10 cellular contexts compared by ENCODE assay signal in the genomic region with DNA sequence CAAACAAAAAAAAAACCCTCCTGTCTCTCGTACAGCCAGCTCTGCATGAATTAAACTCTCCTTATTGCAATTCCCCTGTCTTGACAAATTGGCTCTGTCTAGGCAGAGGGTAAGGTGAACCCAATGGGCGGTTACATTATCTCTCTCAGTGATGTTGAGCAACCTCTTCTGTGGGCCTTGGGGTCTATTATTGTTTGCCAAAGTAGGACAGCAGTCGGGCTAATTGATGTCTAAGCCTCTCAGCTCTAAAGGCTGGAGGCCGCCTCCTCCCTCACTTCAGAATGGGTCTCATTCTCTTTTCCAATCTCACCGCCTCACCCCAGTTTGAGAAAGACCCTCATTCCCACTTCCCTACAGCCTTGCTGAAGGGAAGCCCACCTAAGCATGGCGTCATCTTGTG. TPM values are rescaled to one million over a fixed set of nuclear protein-coding genes. Genes with fewer than 3 reads are reported as not detected.
A peak's percentile ranks its signal among the peaks of the same experiment; 100 is the strongest.
DNase-seq lines count a peak whose midpoint lies in the region; ATAC-seq, FAIRE-seq and TF ChIP-seq lines count a peak whose summit lies in the region.
"Had no signal": no experiment of that assay in that cellular context is flagged by ENCODE, and none has a peak within 500 bp of the region (broad histone marks: within the 10 kb centered on the region; RNA-seq: fewer than 3 reads in every experiment).

No MANE protein-coding gene starts in this region.

- no peak for TF ChIP-seq POLR2A in endothelial cell of umbilical vein (IDR thresholded peaks at IDR 0.05; ENCODE audit: low read depth, low read length)

- H3K9me3 Mint-ChIP-seq in CD4-positive, alpha-beta memory T cell: peaks cover 0 to 1% (median 0%) of the 10 kb centered on the region in 8 donors
- H3K9me3 Mint-ChIP-seq in progenitor cell of endocrine pancreas (ENCODE audit: low read depth): no peaks in the 10 kb centered on the region

- no peak for TF ChIP-seq CTCF in Panc1 (IDR thresholded peaks at IDR 0.05)
- TF ChIP-seq CTCF in endothelial cell of umbilical vein (IDR thresholded peaks at IDR 0.05; ENCODE audit: extremely low read depth in 1 of 2, insufficient read depth in 1 of 2, low read depth in 1 of 2, low read length in 2 of 2): no peak
- TF ChIP-seq CTCF in progenitor cell of endocrine pancreas (IDR thresholded peaks at IDR 0.05; ENCODE audit: unreplicated experiment): no peak

- H3K4me2 ChIP-seq in endothelial cell of umbilical vein (ENCODE audit: insufficient read depth, low read length): no peak overlapping the region

- peaks cover 12% of the 10 kb centered on the region for H3K36me3 ChIP-seq in CD4-positive, alpha-beta memory T cell (ENCODE audit: insufficient read depth, low read length)
- H3K36me3 ChIP-seq in Panc1 (ENCODE audit: control insufficient read depth, insufficient read depth, low read length) (no peaks in the 10 kb centered on the region; the same call in 1 of the 2 replicates), endothelial cell of umbilical vein (ENCODE audit: control insufficient read depth in 2 of 2, extremely low read depth in 1 of 2, insufficient read depth in 2 of 2, low read length in 2 of 2) (no peaks in the 10 kb centered on the region)

- peak overlapping the region; percentile 57 for H3K9ac ChIP-seq in endothelial cell of umbilical vein (replicated peaks; ENCODE audit: extremely low read depth, insufficient read depth, low read length)

- H3K4me3 ChIP-seq in CD4-positive, alpha-beta memory T cell (ENCODE audit: low read length in 2 of 2): no peak overlapping the region
- H3K4me3 ChIP-seq in Panc1 (ENCODE audit: low read depth in 2 of 2, low read length in 2 of 2): no peak overlapping the region
- H3K4me3 ChIP-seq in endothelial cell of umbilical vein (replicated peaks in 1 of 3; ENCODE audit: insufficient read depth in 1 of 3, low read depth in 1 of 3, low read length in 3 of 3): no peak overlapping the region

- H3K79me2 ChIP-seq in endothelial cell of umbilical vein (ENCODE audit: control insufficient read depth, insufficient read depth, low read length): peaks cover 23% of the 10 kb centered on the region

- H3K27me3 Mint-ChIP-seq in CD4-positive, alpha-beta memory T cell: no peaks in the 10 kb centered on the region
- no peaks in the 10 kb centered on the region for H3K27me3 Mint-ChIP-seq in progenitor cell of endocrine pancreas

- POLR2A ChIA-PET in CD4-positive, alpha-beta memory T cell (lab: Charles Lee; ENCODE audit: partially characterized antibody): interaction anchor here (0.6 to 25.9 kb wide), 7 partner anchors 28 to 141 kb away, joined by 3 to 654 read pairs (median 10); partner anchors contain the start of genes MALAT1, NEAT1 and SCYL1
- POLR2A ChIA-PET in Panc1 (lab: Charles Lee) (interaction anchor here (0.8 kb wide), 1 partner anchor 113 kb away, joined by 3 read pairs; no protein-coding TSS in a partner anchor), endothelial cell of umbilical vein (lab: Charles Lee) (interaction anchor here (0.6 to 3.4 kb wide), 4 partner anchors 40 to 292 kb away, joined by 3 to 23 read pairs (median 5); partner anchors contain the start of gene NEAT1)

- H3K27ac ChIP-seq in CD4-positive, alpha-beta memory T cell (ENCODE audit: low read depth, low read length): peak overlapping the region; percentile 94
- H3K27ac ChIP-seq in Panc1 (ENCODE audit: low read length) (peak overlapping the region; percentile 73), endothelial cell of umbilical vein (ENCODE audit: insufficient read depth, low read depth, low read length) (peak overlapping the region; percentile 62)
- H3K27ac ChIP-seq: WERI-Rb-1 had no signal

- H4K20me1 ChIP-seq in endothelial cell of umbilical vein (replicated peaks; ENCODE audit: control insufficient read depth, extremely low read depth, insufficient read depth, low read length): no peaks in the 10 kb centered on the region

- H3K27ac Mint-ChIP-seq in CD4-positive, alpha-beta memory T cell: peak overlapping the region; percentile 94 to 99 (median 98)
- H3K27ac Mint-ChIP-seq in progenitor cell of endocrine pancreas: peak overlapping the region; percentile 6

- BruUV-seq in Panc1 (replicated peaks; lab: Mats Ljungman, UMichigan) (no TSS peak), endothelial cell of umbilical vein (replicated peaks; lab: Mats Ljungman, UMichigan) (no TSS peak)

- FAIRE-seq in endothelial cell of umbilical vein (lab: Jason Lieb, UNC): peak; percentile 62

- H3K27me3 ChIP-seq in CD4-positive, alpha-beta memory T cell (ENCODE audit: insufficient read depth, low read length): no peaks in the 10 kb centered on the region
- H3K27me3 ChIP-seq in Panc1 (ENCODE audit: control insufficient read depth, insufficient read depth, low read length) (no peaks in the 10 kb centered on the region), endothelial cell of umbilical vein (ENCODE audit: control insufficient read depth in 2 of 2, insufficient read depth in 2 of 2, low read length in 2 of 2) (no peaks in the 10 kb centered on the region)

- peak overlapping the region in 7 of 8 donors; percentile 61 to 90 (median 77) for H3K4me3 Mint-ChIP-seq in CD4-positive, alpha-beta memory T cell
- no peak overlapping the region for H3K4me3 Mint-ChIP-seq in progenitor cell of endocrine pancreas (ENCODE audit: low read depth)

- dilution Hi-C loops in endothelial cell of umbilical vein (cut with MboI; ENCODE audit: extremely low pct_ligation_motif_present, low sequenced_read_pairs): no loop called here

- DNase-seq in CD4-positive, alpha-beta memory T cell: no peak
- no peak for DNase-seq in Panc1 (ENCODE audit: low read depth, low spot score)
- no peak for DNase-seq in endothelial cell of umbilical vein (ENCODE audit: low read depth, low spot score)
- DNase-seq in progenitor cell of endocrine pancreas (ENCODE audit: low spot score, unreplicated experiment): no peak
- DNase-seq in dermis blood vessel endothelial cell: no peak
- DNase-seq in NCI-H128 (lab: John Stamatoyannopoulos, UW; ENCODE audit: unreplicated experiment): no peak
- no peak for DNase-seq in T-helper 9 cell
- DNase-seq: WERI-Rb-1 had no signal

- intact Hi-C loops in CD4-positive, alpha-beta memory T cell (cut with micrococcal nuclease): loop anchor here (2.0 kb wide), 1 partner anchor 17 kb away; no protein-coding TSS in a partner anchor
- intact Hi-C loops in Panc1 (cut with micrococcal nuclease; ENCODE audit: unreplicated experiment): no loop called here
- intact Hi-C loops in endothelial cell of umbilical vein (cut with micrococcal nuclease): loop anchor here (5.0 kb wide), 1 partner anchor 189 kb away; the partner anchor contains the start of genes FAM89B and ZNRD2

- no peak for ATAC-seq in Panc1
- ATAC-seq in HG03571 (IDR thresholded peaks at IDR 0.05; ENCODE audit: unreplicated experiment): no peak
- ATAC-seq: sciatic nerve had no signal

- CTCF ChIA-PET in CD4-positive, alpha-beta memory T cell (lab: Charles Lee; ENCODE audit: partially characterized antibody): interaction anchor here (1.5 to 6.3 kb wide), 2 partner anchors 33 to 125 kb away, joined by 9 to 75 read pairs; no protein-coding TSS in a partner anchor
- CTCF ChIA-PET in Panc1 (lab: Charles Lee): no interaction called here
- CTCF ChIA-PET in endothelial cell of umbilical vein (lab: Charles Lee): interaction anchor here (1.4 kb wide), 1 partner anchor 127 kb away, joined by 4 read pairs; no protein-coding TSS in a partner anchor

- H3K9me1 ChIP-seq in endothelial cell of umbilical vein (replicated peaks; ENCODE audit: control insufficient read depth, extremely low read depth, insufficient read depth, low read length): no peaks in the 10 kb centered on the region

- H2AFZ ChIP-seq in endothelial cell of umbilical vein (ENCODE audit: low read depth, low read length): no peak overlapping the region

- H3K9me3 ChIP-seq in CD4-positive, alpha-beta memory T cell (ENCODE audit: control insufficient read depth in 1 of 2, low read length in 2 of 2): no peaks in the 10 kb centered on the region
- H3K9me3 ChIP-seq in Panc1 (ENCODE audit: control insufficient read depth, insufficient read depth, low read depth, low read length): no peaks in the 10 kb centered on the region
- H3K9me3 ChIP-seq in endothelial cell of umbilical vein (replicated peaks; ENCODE audit: control insufficient read depth, insufficient read depth, low read length): no peaks in the 10 kb centered on the region

- peaks cover 29 to 79% (median 54%) of the 10 kb centered on the region in 4 donors for H3K4me1 Mint-ChIP-seq in CD4-positive, alpha-beta memory T cell
- H3K4me1 Mint-ChIP-seq in progenitor cell of endocrine pancreas (ENCODE audit: low read depth): peaks cover 28% of the 10 kb centered on the region

- in situ Hi-C loops in Panc1 (cut with HindIII; ENCODE audit: low pct_unique_long_range_greater_than_20kb, low sequenced_read_pairs): no loop called here

- H3K4me1 ChIP-seq in CD4-positive, alpha-beta memory T cell (ENCODE audit: insufficient read depth, low read length): peaks cover 74% of the 10 kb centered on the region
- H3K4me1 ChIP-seq in Panc1 (ENCODE audit: control insufficient read depth, insufficient read depth, low read length) (peaks cover 54% of the 10 kb centered on the region), endothelial cell of umbilical vein (ENCODE audit: control insufficient read depth, extremely low read depth, insufficient read depth, low read length) (peaks cover 55% of the 10 kb centered on the region)

- peaks cover 2 to 14% of the 10 kb centered on the region in 2 donors for H3K36me3 Mint-ChIP-seq in CD4-positive, alpha-beta memory T cell
- no peaks in the 10 kb centered on the region for H3K36me3 Mint-ChIP-seq in progenitor cell of endocrine pancreas (ENCODE audit: insufficient read depth)

RNA-seq across cellular contexts. Expression of gene SLC25A45, which starts 1.3 kb away (rescaled TPM):
- total RNA-seq in CD4-positive, alpha-beta memory T cell: 10 to 100 TPM; 17.0 to 24.2 TPM
- 10 to 100 TPM in 1 of 2 donors, 1 to 10 TPM in 1; 7.2 to 15.0 TPM for polyA plus RNA-seq in CD4-positive, alpha-beta memory T cell
- 9.8 TPM for total RNA-seq in Panc1 (2021; ENCODE audit: unreplicated experiment)
- 5.9 TPM for polyA plus RNA-seq in Panc1 (2012; ENCODE audit: insufficient read length)
- total RNA-seq in endothelial cell of umbilical vein: 3.1 and 4.8 TPM in 2 replicates
- 1.2 TPM in 2 replicates for polyA plus RNA-seq in endothelial cell of umbilical vein
- 0.52 and 0.66 TPM in 2 replicates for polyA plus RNA-seq in endothelial cell of umbilical vein (2011; cell fraction: cytosol; rRNA removed)
- 2.1 and 2.5 TPM in 2 replicates for polyA plus RNA-seq in endothelial cell of umbilical vein (2011; cell fraction: nucleus; rRNA removed)
- 1.5 and 1.6 TPM in 2 replicates for polyA plus RNA-seq in endothelial cell of umbilical vein (2012)
- 0.55 and 1.9 TPM in 2 replicates for polyA minus RNA-seq in endothelial cell of umbilical vein
- 6.2 TPM for polyA minus RNA-seq in endothelial cell of umbilical vein (2011; cell fraction: cytosol; rRNA and poly(A)+ RNA removed)
- polyA minus RNA-seq in endothelial cell of umbilical vein (2011; cell fraction: nucleus; rRNA and poly(A)+ RNA removed): 1.7 and 2.0 TPM in 2 replicates
- total RNA-seq in progenitor cell of endocrine pancreas: 4.0 and 5.3 TPM in 2 replicates
- total RNA-seq in dermis blood vessel endothelial cell: 1.0 and 3.3 TPM in 2 replicates

RNA-seq across cellular contexts. Expression of gene FRMD8, which starts 2.7 kb away (rescaled TPM):
- total RNA-seq in CD4-positive, alpha-beta memory T cell: 10 to 100 TPM; 69.1 to 71.2 TPM
- 10 to 100 TPM; 44.1 to 55.6 TPM for polyA plus RNA-seq in CD4-positive, alpha-beta memory T cell
- 85.8 TPM for total RNA-seq in Panc1 (2021; ENCODE audit: unreplicated experiment)
- 76.7 TPM for polyA plus RNA-seq in Panc1 (2012; ENCODE audit: insufficient read length)
- 53.9 and 57.7 TPM in 2 replicates for total RNA-seq in endothelial cell of umbilical vein
- 36.4 and 45.3 TPM in 2 replicates for polyA plus RNA-seq in endothelial cell of umbilical vein
- polyA plus RNA-seq in endothelial cell of umbilical vein (2011; cell fraction: cytosol; rRNA removed): 24.9 and 33.1 TPM in 2 replicates
- polyA plus RNA-seq in endothelial cell of umbilical vein (2011; cell fraction: nucleus; rRNA removed): 38.1 and 42.6 TPM in 2 replicates
- 24.3 and 29.2 TPM in 2 replicates for polyA plus RNA-seq in endothelial cell of umbilical vein (2012)
- 34.9 and 44.0 TPM in 2 replicates for polyA minus RNA-seq in endothelial cell of umbilical vein
- 16.4 TPM for polyA minus RNA-seq in endothelial cell of umbilical vein (2011; cell fraction: cytosol; rRNA and poly(A)+ RNA removed)
- 22.2 and 24.7 TPM in 2 replicates for polyA minus RNA-seq in endothelial cell of umbilical vein (2011; cell fraction: nucleus; rRNA and poly(A)+ RNA removed)
- total RNA-seq in progenitor cell of endocrine pancreas: 27.3 and 27.5 TPM in 2 replicates
- total RNA-seq in dermis blood vessel endothelial cell: 152 and 238 TPM in 2 replicates

RNA-seq across cellular contexts. Expression of gene TIGD3, which starts 29.2 kb away (rescaled TPM):
- total RNA-seq in CD4-positive, alpha-beta memory T cell: 1 to 10 TPM in 1 of 2 experiments, under 1 TPM in 1; 0.96 to 1.1 TPM
- under 1 TPM in 1 of 2 donors, not detected in 1; 0.26 TPM for polyA plus RNA-seq in CD4-positive, alpha-beta memory T cell
- total RNA-seq in Panc1 (2021; ENCODE audit: unreplicated experiment) (2.4 TPM), endothelial cell of umbilical vein (0.27 TPM in 1 of 2 replicates, not detected in the other), progenitor cell of endocrine pancreas (3.0 and 3.8 TPM in 2 replicates), dermis blood vessel endothelial cell (0.17 and 0.23 TPM in 2 replicates)
- polyA plus RNA-seq in Panc1 (2012; ENCODE audit: insufficient read length): 1.6 TPM
- 0.18 TPM in 2 replicates for polyA plus RNA-seq in endothelial cell of umbilical vein
- 0.13 TPM in 2 replicates for polyA plus RNA-seq in endothelial cell of umbilical vein (2011; cell fraction: cytosol; rRNA removed)
- 0.41 and 0.43 TPM in 2 replicates for polyA plus RNA-seq in endothelial cell of umbilical vein (2011; cell fraction: nucleus; rRNA removed)
- 0.16 and 0.19 TPM in 2 replicates for polyA plus RNA-seq in endothelial cell of umbilical vein (2012)
- 0.15 TPM in 1 of 2 replicates, not detected in the other for polyA minus RNA-seq in endothelial cell of umbilical vein
- 0.92 TPM for polyA minus RNA-seq in endothelial cell of umbilical vein (2011; cell fraction: cytosol; rRNA and poly(A)+ RNA removed)
- polyA minus RNA-seq in endothelial cell of umbilical vein (2011; cell fraction: nucleus; rRNA and poly(A)+ RNA removed): not detected in 2 replicates
- total RNA-seq: sciatic nerve had no signal

RNA-seq across cellular contexts. Expression of gene NEAT1, which starts 38.8 kb away (rescaled TPM):
- total RNA-seq in CD4-positive, alpha-beta memory T cell: 100 to 1,000 TPM; 685 to 687 TPM
- polyA plus RNA-seq in CD4-positive, alpha-beta memory T cell: 1 to 10 TPM; 2.3 to 4.0 TPM
- total RNA-seq in Panc1 (2021; ENCODE audit: unreplicated experiment): 731 TPM
- 190 TPM for polyA plus RNA-seq in Panc1 (2012; ENCODE audit: insufficient read length)
- 957 and 1,053 TPM in 2 replicates for total RNA-seq in endothelial cell of umbilical vein
- 34.4 and 43.3 TPM in 2 replicates for polyA plus RNA-seq in endothelial cell of umbilical vein
- polyA plus RNA-seq in endothelial cell of umbilical vein (2011; cell fraction: cytosol; rRNA removed): 15.1 and 49.9 TPM in 2 replicates
- polyA plus RNA-seq in endothelial cell of umbilical vein (2011; cell fraction: nucleus; rRNA removed): 443 and 462 TPM in 2 replicates
- 254 and 310 TPM in 2 replicates for polyA plus RNA-seq in endothelial cell of umbilical vein (2012)
- 900 and 1,086 TPM in 2 replicates for polyA minus RNA-seq in endothelial cell of umbilical vein
- 31.7 TPM for polyA minus RNA-seq in endothelial cell of umbilical vein (2011; cell fraction: cytosol; rRNA and poly(A)+ RNA removed)
- polyA minus RNA-seq in endothelial cell of umbilical vein (2011; cell fraction: nucleus; rRNA and poly(A)+ RNA removed): 1,191 and 1,444 TPM in 2 replicates
- total RNA-seq in progenitor cell of endocrine pancreas: 78.8 and 99.9 TPM in 2 replicates
- total RNA-seq in dermis blood vessel endothelial cell: 50.4 and 189 TPM in 2 replicates

RNA-seq across cellular contexts. Expression of gene DPF2, which starts 50.1 kb away (rescaled TPM):
- 100 to 1,000 TPM; 101 to 102 TPM for total RNA-seq in CD4-positive, alpha-beta memory T cell
- polyA plus RNA-seq in CD4-positive, alpha-beta memory T cell: 10 to 100 TPM; 65.1 to 67.8 TPM
- total RNA-seq in Panc1 (2021; ENCODE audit: unreplicated experiment) (97.0 TPM), endothelial cell of umbilical vein (48.9 and 58.7 TPM in 2 replicates), progenitor cell of endocrine pancreas (81.9 and 96.5 TPM in 2 replicates), dermis blood vessel endothelial cell (32.7 and 60.4 TPM in 2 replicates)
- 58.8 TPM for polyA plus RNA-seq in Panc1 (2012; ENCODE audit: insufficient read length)
- 62.2 and 73.3 TPM in 2 replicates for polyA plus RNA-seq in endothelial cell of umbilical vein
- 45.6 and 53.3 TPM in 2 replicates for polyA plus RNA-seq in endothelial cell of umbilical vein (2011; cell fraction: cytosol; rRNA removed)
- polyA plus RNA-seq in endothelial cell of umbilical vein (2011; cell fraction: nucleus; rRNA removed): 72.4 and 84.8 TPM in 2 replicates
- polyA plus RNA-seq in endothelial cell of umbilical vein (2012): 44.0 and 45.5 TPM in 2 replicates
- 45.6 and 51.2 TPM in 2 replicates for polyA minus RNA-seq in endothelial cell of umbilical vein
- polyA minus RNA-seq in endothelial cell of umbilical vein (2011; cell fraction: cytosol; rRNA and poly(A)+ RNA removed): 22.1 TPM
- polyA minus RNA-seq in endothelial cell of umbilical vein (2011; cell fraction: nucleus; rRNA and poly(A)+ RNA removed): 35.2 and 36.0 TPM in 2 replicates
